In the genomic region with DNA sequence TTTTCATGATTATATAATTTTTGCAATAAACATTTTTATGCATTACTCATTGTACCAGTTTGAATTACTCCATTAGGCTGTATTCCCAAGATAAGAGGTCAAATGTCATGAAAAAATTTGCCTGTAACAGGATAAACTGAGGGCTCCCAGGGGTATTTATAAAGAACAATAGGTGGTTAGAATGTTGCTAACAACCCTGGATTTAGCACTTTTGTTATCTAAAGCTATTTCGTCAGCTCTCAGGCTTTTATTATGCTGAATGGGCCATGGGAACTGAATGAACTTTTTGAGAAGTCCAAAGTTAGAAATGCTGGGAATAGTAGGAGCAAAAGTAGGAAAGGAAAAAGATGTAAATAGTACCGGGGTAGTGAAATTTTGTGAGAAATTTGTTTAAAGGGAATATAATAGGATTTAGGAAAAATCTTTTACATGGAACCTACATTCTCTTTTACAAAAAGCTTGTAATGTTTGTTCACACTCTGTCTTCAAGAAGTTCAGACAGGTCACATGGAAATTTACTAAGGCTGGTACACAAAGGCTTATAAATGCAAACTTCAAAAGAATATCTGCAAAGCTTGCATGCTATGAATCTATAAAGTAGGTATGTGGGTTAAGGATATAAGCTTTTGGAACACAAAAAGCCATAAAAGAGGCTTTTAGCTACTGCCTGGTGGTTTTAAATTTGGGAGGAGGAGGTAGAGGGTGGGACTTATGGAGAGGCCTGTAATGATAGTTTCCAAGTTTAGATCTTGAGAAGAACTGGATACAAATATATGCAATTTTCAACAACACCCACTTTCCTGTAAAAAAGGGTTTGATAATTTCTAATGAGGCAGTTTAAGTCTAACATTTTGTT, we compare ENCODE assay signal across 21 cellular contexts.
DNase-seq lines count a peak whose midpoint lies in the region; ATAC-seq and TF ChIP-seq lines count a peak whose summit lies in the region.
"Had no signal": no experiment of that assay in that cellular context is flagged by ENCODE, and none has a peak within 500 bp of the region (broad histone marks: within the 10 kb centered on the region; RNA-seq: fewer than 3 reads in every experiment).

No MANE protein-coding gene starts in this region.

- no peaks in the 10 kb centered on the region for H3K27me3 Mint-ChIP-seq in GM23338 (ENCODE audit: insufficient read depth, low read depth, poor library complexity)
- H3K27me3 Mint-ChIP-seq: CD4-positive, alpha-beta memory T cell had no signal

- H4K20me1 ChIP-seq in GM23338 (replicated peaks; ENCODE audit: insufficient read depth) = no peaks in the 10 kb centered on the region
- H4K20me1 ChIP-seq in hepatocyte (ENCODE audit: insufficient read depth, poor library complexity, severe bottlenecking) = no peaks in the 10 kb centered on the region
- H4K20me1 ChIP-seq: BLaER1 had no signal

- ATAC-seq in GM23338 = peak; percentile 96
- ATAC-seq: A549, HepG2, SK-N-SH treated with all-trans-retinoic acid at 6 μM for 48 hours had no signal

- H2BK15ac ChIP-seq in mesendoderm (replicated peaks; ENCODE audit: low read depth) = no peak overlapping the region

- H3K56ac ChIP-seq in mesendoderm (ENCODE audit: low read length) = no peak overlapping the region

- H4K8ac ChIP-seq in mesendoderm (ENCODE audit: low read depth, low read length) = no peak overlapping the region

- H3K23ac ChIP-seq in mesendoderm (ENCODE audit: low read length) = no peak overlapping the region

- H2BK5ac ChIP-seq in mesendoderm (ENCODE audit: low read length) = no peak overlapping the region

- H4K5ac ChIP-seq in mesendoderm (ENCODE audit: low read length) = no peak overlapping the region

- DNase-seq in GM23338 (ENCODE audit: low spot score) (peak; percentile 87), NT2/D1 (ENCODE audit: low read depth, low spot score) (peak; percentile 77), hepatocyte (ENCODE audit: low spot score) (no peak), mesendoderm (peak; percentile 75), BE2C (no peak), midbrain (lab: John Stamatoyannopoulos, UW) (no peak), NCI-H2227 treated with DMSO at 0.1 percent for 48 hours (lab: John Stamatoyannopoulos, UW) (no peak)
- DNase-seq in activated CD4-positive, alpha-beta T cell treated with anti-CD3 and anti-CD28 coated beads for 1 hour = no peak
- DNase-seq: Calu3; CD4-positive, alpha-beta memory T cell; KBM-7; NCI-H1105 treated with DMSO at 0.1 percent for 48 hours; NCI-H1694; NCI-H510A treated with DMSO at 0.1 percent for 48 hours; NCI-H774; SIG-M5 had no signal

- H3K36me3 Mint-ChIP-seq in GM23338 (ENCODE audit: low read depth) = peaks cover 3% of the 10 kb centered on the region; the same call in 1 of the 3 replicates
- H3K36me3 Mint-ChIP-seq: CD4-positive, alpha-beta memory T cell had no signal

- peaks cover 26% of the 10 kb centered on the region for H3K4me1 Mint-ChIP-seq in GM23338
- H3K4me1 Mint-ChIP-seq: CD4-positive, alpha-beta memory T cell had no signal

- H3K27me3 ChIP-seq in GM23338 (ENCODE audit: insufficient read depth) = no peaks in the 10 kb centered on the region
- H3K27me3 ChIP-seq in NT2/D1 (ENCODE audit: insufficient read depth, insufficient read length) = no peaks in the 10 kb centered on the region
- H3K27me3 ChIP-seq in hepatocyte = no peaks in the 10 kb centered on the region
- no peaks in the 10 kb centered on the region for H3K27me3 ChIP-seq in mesendoderm (ENCODE audit: insufficient read depth, low read length, poor library complexity)
- no peaks in the 10 kb centered on the region for H3K27me3 ChIP-seq in BE2C
- H3K27me3 ChIP-seq: BLaER1 had no signal

- H3K9me2 ChIP-seq in GM23338 (ENCODE audit: insufficient read depth) = no peaks in the 10 kb centered on the region
- H3K9me2 ChIP-seq in hepatocyte (replicated peaks; ENCODE audit: insufficient read depth) = no peaks in the 10 kb centered on the region

- H3K4me3 ChIP-seq in GM23338 (no peak overlapping the region), NT2/D1 (ENCODE audit: insufficient read length, low read depth) (no peak overlapping the region), hepatocyte (no peak overlapping the region), mesendoderm (ENCODE audit: low read length) (no peak overlapping the region), BE2C (ENCODE audit: low read depth, low read length) (no peak overlapping the region)
- H3K4me3 ChIP-seq: A549, BLaER1 had no signal

- H3K9me3 ChIP-seq in NT2/D1 (ENCODE audit: insufficient read depth, low read length) = no peaks in the 10 kb centered on the region
- H3K9me3 ChIP-seq in hepatocyte (ENCODE audit: low read depth) = no peaks in the 10 kb centered on the region
- H3K9me3 ChIP-seq in BE2C = no peaks in the 10 kb centered on the region
- H3K9me3 ChIP-seq: A549, BLaER1 had no signal

- H3F3A ChIP-seq in GM23338 (replicated peaks; ENCODE audit: low read depth) = no peaks in the 10 kb centered on the region

- H3K79me1 ChIP-seq in mesendoderm (ENCODE audit: low read length) = no peaks in the 10 kb centered on the region

- no peak overlapping the region for H2AK5ac ChIP-seq in mesendoderm (ENCODE audit: low read length)

- H3K9me3 Mint-ChIP-seq in GM23338 = no peaks in the 10 kb centered on the region; the same call in 2 of the 3 replicates

- WGBS in hepatocyte (ENCODE audit: low lambda C conversion rate, missing lambda C conversion rate) = 13% methylated on average over 2 of the region's 2 CpGs
- 100% methylated on average over 1 of the region's 2 CpGs for WGBS in mesendoderm (ENCODE audit: extremely low coverage, insufficient coverage, low lambda C conversion rate)

- 0 out of 2 replicates have a peak overlapping the region, but pooled peaks have one; percentile 5 for H3K4me2 ChIP-seq in GM23338
- H3K4me2 ChIP-seq in hepatocyte = no peak overlapping the region
- no peak overlapping the region for H3K4me2 ChIP-seq in mesendoderm (ENCODE audit: low read length)
- H3K4me2 ChIP-seq: A549, BLaER1 had no signal

- no peak overlapping the region for H3K4ac ChIP-seq in mesendoderm (ENCODE audit: low read depth, low read length)

- H3K27ac ChIP-seq in GM23338 (ENCODE audit: low read depth) (peak overlapping the region; percentile 90), hepatocyte (peak overlapping the region; percentile 63), mesendoderm (ENCODE audit: low read depth, low read length) (no peak overlapping the region)
- H3K27ac ChIP-seq: A549, BLaER1, RWPE1 had no signal

- H3K4me3 Mint-ChIP-seq in GM23338 = no peak overlapping the region; the same call in 2 of the 3 replicates
- H3K4me3 Mint-ChIP-seq: CD4-positive, alpha-beta memory T cell had no signal

- peaks cover 18% of the 10 kb centered on the region for H3K4me1 ChIP-seq in GM23338 (ENCODE audit: insufficient read depth)
- H3K4me1 ChIP-seq in NT2/D1 (ENCODE audit: insufficient read depth, insufficient read length) = no peaks in the 10 kb centered on the region
- H3K4me1 ChIP-seq in hepatocyte (ENCODE audit: insufficient read depth) = peaks cover 8% of the 10 kb centered on the region
- H3K4me1 ChIP-seq in mesendoderm (ENCODE audit: control insufficient read depth, low read depth, low read length) = no peaks in the 10 kb centered on the region
- H3K4me1 ChIP-seq in BE2C = no peaks in the 10 kb centered on the region
- H3K4me1 ChIP-seq: BLaER1 had no signal

- H3K18ac ChIP-seq in mesendoderm (ENCODE audit: low read length) = no peak overlapping the region

- TF ChIP-seq CTCF in GM23338 (conservative IDR thresholded peaks at IDR 0.05; ENCODE audit: low read depth in 2 of 2) = no peak
- no peak for TF ChIP-seq CTCF in hepatocyte (IDR thresholded peaks at IDR 0.05; ENCODE audit: poor library complexity)
- TF ChIP-seq CTCF in BE2C (IDR thresholded peaks at IDR 0.05; ENCODE audit: low read depth, low read length) = no peak

- no peak overlapping the region for H3K9ac ChIP-seq in NT2/D1 (ENCODE audit: insufficient read length, low read depth)
- H3K9ac ChIP-seq in mesendoderm (ENCODE audit: low read length) = no peak overlapping the region
- H3K9ac ChIP-seq: BLaER1 had no signal

- H2AFZ ChIP-seq in GM23338 (no peak overlapping the region), hepatocyte (no peak overlapping the region)

- no peak overlapping the region for H2BK120ac ChIP-seq in mesendoderm (ENCODE audit: low read depth, low read length)

- H3K27ac Mint-ChIP-seq in GM23338 = peak overlapping the region; percentile 88
- H3K27ac Mint-ChIP-seq: CD4-positive, alpha-beta memory T cell had no signal

- H3K36me3 ChIP-seq in GM23338 (ENCODE audit: insufficient read depth) (no peaks in the 10 kb centered on the region), NT2/D1 (ENCODE audit: insufficient read depth, insufficient read length, low read length) (no peaks in the 10 kb centered on the region), hepatocyte (replicated peaks; ENCODE audit: insufficient read depth, low read depth) (no peaks in the 10 kb centered on the region), mesendoderm (ENCODE audit: control insufficient read depth, insufficient read depth, low read length) (no peaks in the 10 kb centered on the region), BE2C (no peaks in the 10 kb centered on the region)
- H3K36me3 ChIP-seq: BLaER1 had no signal

- H3K79me2 ChIP-seq in GM23338 (replicated peaks; ENCODE audit: insufficient read depth) (no peaks in the 10 kb centered on the region), hepatocyte (no peaks in the 10 kb centered on the region), mesendoderm (ENCODE audit: control insufficient read depth, insufficient read depth, low read length) (no peaks in the 10 kb centered on the region)

TF ChIP-seq in GM23338, 12 proteins besides CTCF, POLR2A, EP300 and RAD21 (continues in another document):
- TF ChIP-seq NANOG (IDR thresholded peaks at IDR 0.05; ENCODE audit: borderline replicate concordance) (peak; percentile 77), CREB1 (CRISPR knock-in tag; IDR thresholded peaks at IDR 0.05; ENCODE audit: low read depth) (peak; percentile 39; the same call in 1 of the 2 replicates)

Comparison
In these comparisons a context has a peak if more than half of its experiments do, and no peak if none do; other contexts are left out.
1. DNase-seq: peak in GM23338 (single experiment), NT2/D1 (single experiment) and mesendoderm (single experiment); none in hepatocyte (single experiment), BE2C (single experiment), activated CD4-positive, alpha-beta T cell treated with anti-CD3 and anti-CD28 coated beads for 1 hour (single experiment), midbrain (single experiment) and NCI-H2227 treated with DMSO at 0.1 percent for 48 hours (single experiment).